9 cellular contexts compared by ENCODE assay signal in the genomic region with DNA sequence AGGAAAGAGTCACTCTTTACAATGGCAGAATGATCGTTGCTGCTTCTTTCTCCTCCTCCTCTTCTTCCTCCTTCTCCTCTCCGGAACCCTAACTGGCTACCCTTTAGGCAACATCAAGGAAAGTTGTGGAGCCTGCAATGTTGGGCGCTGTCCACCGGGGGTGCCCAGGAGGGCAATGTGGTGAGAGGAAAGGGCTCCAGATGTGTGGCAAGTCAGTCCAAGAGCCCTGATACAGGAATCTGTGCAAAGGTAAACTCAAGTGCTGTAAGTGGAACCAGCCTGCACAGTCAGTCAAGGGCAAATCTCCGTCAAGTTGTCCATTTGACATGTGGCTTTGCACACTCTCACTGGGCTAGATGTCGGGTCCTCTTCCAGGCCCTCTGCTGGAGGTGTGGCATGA. TPM values are rescaled to one million over a fixed set of nuclear protein-coding genes. Genes with fewer than 3 reads are reported as not detected.
A peak's percentile ranks its signal among the peaks of the same experiment; 100 is the strongest.
DNase-seq lines count a peak whose midpoint lies in the region; ATAC-seq and TF ChIP-seq lines count a peak whose summit lies in the region.
"Had no signal": no experiment of that assay in that cellular context is flagged by ENCODE, and none has a peak within 500 bp of the region (broad histone marks: within the 10 kb centered on the region; RNA-seq: fewer than 3 reads in every experiment).

No MANE protein-coding gene starts in this region.

- H3K27me3 ChIP-seq in A673 (replicated peaks; ENCODE audit: insufficient read depth, low read depth, low read length, poor library complexity) = no peaks in the 10 kb centered on the region

- H3K4me1 ChIP-seq in A673 (ENCODE audit: insufficient read depth, low read length, poor library complexity, severe bottlenecking) = peaks cover 17% of the 10 kb centered on the region

- DNase-seq in A673 (ENCODE audit: low spot score) (peak; percentile 50), EL (peak; percentile 20), RPMI8226 (peak; percentile 43), glomerular visceral epithelial cell (ENCODE audit: extremely low spot score) (peak; percentile 13), DMS79 treated with DMSO at 0.1 percent for 48 hours (lab: John Stamatoyannopoulos, UW) (no peak), GDM1 (lab: John Stamatoyannopoulos, UW) (no peak)
- DNase-seq: T-helper 2 cell had no signal

- no peaks in the 10 kb centered on the region for H3K36me3 ChIP-seq in A673 (ENCODE audit: insufficient read depth, low read length, poor library complexity, severe bottlenecking)

- no peaks in the 10 kb centered on the region for H3K9me3 ChIP-seq in A673 (ENCODE audit: low read depth, low read length, poor library complexity, severe bottlenecking)

- intact Hi-C loops in A673 (cut with micrococcal nuclease; ENCODE audit: unreplicated experiment) = no loop called here

- peak; percentile 39; the same call in 1 of the 2 replicates for TF ChIP-seq CTCF in A673 (conservative IDR thresholded peaks at IDR 0.05; ENCODE audit: low read depth, low read length)

- H3K27ac ChIP-seq in A673 (ENCODE audit: low read depth, low read length, poor library complexity, severe bottlenecking) = no peak overlapping the region

- no peak overlapping the region for H3K4me3 ChIP-seq in A673 (ENCODE audit: low read depth, low read length, poor library complexity, severe bottlenecking)

- ATAC-seq in GM21723 (IDR thresholded peaks at IDR 0.05; ENCODE audit: unreplicated experiment) = no peak
- ATAC-seq in activated CD4-positive, CD25-positive, alpha-beta regulatory T cell treated with anti-CD3 and anti-CD28 coated beads, Interleukin-2, amount 50 U/mL, for 24 hours = no peak

- POLR2A ChIA-PET in A673 (lab: Charles Lee; ENCODE audit: low non-redundant PET) = no interaction called here

- CTCF ChIA-PET in A673 (lab: Charles Lee) = no interaction called here

- BruUV-seq in A673 (replicated peaks; lab: Mats Ljungman, UMichigan) = no TSS peak

RNA-seq across cellular contexts. Expression of a gene that starts 2.8 kb away (rescaled TPM):
- total RNA-seq in A673 (2021) = 8.4 and 11.5 TPM in 2 replicates

RNA-seq across cellular contexts. Expression of a gene that starts 52.7 kb away (rescaled TPM):
- total RNA-seq in A673 (2021) = 20.0 and 21.3 TPM in 2 replicates

Comparison
In these comparisons a context has a peak if more than half of its experiments do, and no peak if none do; other contexts are left out.
1. DNase-seq: peak in A673 (single experiment), EL (single experiment), RPMI8226 (single experiment) and glomerular visceral epithelial cell (single experiment); none in DMS79 treated with DMSO at 0.1 percent for 48 hours (single experiment) and GDM1 (single experiment).